Comparison of ENCODE assay signal across 1 cellular context in the genomic region with DNA sequence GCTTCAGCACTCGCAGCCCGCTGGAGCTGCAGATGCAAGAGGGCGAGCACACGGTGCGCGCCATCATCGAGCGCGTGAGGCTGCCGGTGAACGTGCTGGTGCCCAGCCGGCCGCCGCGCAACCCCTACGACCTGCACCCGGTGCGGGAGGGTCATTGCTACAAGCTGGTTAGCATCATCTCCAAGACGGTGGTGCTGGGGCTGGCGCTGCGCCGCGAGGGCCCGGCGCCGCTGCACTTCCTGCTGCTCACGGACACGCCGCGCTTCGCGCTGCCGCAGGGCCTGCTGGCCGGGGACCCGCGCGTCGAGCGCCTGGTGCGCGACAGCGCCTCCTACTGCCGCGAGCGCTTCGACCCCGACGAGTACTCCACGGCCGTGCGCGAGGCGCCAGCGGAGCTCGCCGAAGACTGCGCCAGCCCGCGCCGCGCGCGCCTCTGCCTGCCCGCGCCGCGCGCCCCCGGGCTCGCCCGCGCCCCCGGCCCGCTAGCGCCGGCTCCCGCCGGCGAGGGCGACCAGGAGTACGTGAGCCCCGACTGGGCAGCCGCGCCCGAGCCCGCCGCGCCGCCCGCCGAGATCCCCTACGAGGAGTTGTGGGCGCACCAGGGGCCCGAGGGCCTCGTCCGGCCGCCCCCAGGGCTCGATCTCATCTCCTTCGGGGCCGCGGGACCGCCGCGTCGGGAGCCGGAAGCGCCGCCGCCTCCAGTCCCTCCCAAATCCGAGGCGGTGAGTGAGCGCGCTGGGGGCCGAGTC.
TF ChIP-seq lines count a peak whose summit lies in the region.

No MANE protein-coding gene starts in this region.

TF ChIP-seq in WTC11, 78 proteins besides CTCF, POLR2A, EP300 and RAD21 (continued from another document):
- TF ChIP-seq, protein P1, sequence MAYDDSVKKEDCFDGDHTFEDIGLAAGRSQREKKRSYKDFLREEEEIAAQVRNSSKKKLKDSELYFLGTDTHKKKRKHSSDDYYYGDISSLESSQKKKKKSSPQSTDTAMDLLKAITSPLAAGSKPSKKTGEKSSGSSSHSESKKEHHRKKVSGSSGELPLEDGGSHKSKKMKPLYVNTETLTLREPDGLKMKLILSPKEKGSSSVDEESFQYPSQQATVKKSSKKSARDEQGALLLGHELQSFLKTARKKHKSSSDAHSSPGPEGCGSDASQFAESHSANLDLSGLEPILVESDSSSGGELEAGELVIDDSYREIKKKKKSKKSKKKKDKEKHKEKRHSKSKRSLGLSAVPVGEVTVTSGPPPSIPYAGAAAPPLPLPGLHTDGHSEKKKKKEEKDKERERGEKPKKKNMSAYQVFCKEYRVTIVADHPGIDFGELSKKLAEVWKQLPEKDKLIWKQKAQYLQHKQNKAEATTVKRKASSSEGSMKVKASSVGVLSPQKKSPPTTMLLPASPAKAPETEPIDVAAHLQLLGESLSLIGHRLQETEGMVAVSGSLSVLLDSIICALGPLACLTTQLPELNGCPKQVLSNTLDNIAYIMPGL (CRISPR knock-in tag; IDR thresholded peaks at IDR 0.05): peak; percentile 94
- TF ChIP-seq SMAD3 (CRISPR knock-in tag; IDR thresholded peaks at IDR 0.05; ENCODE audit: borderline replicate concordance): peak; percentile 25; the same call in 1 of the 2 replicates
- TF ChIP-seq KAT7 (CRISPR knock-in tag; IDR thresholded peaks at IDR 0.05; ENCODE audit: borderline replicate concordance): peak; percentile 96; the same call in 1 of the 2 replicates
- no peak for TF ChIP-seq CBFB (CRISPR knock-in tag; IDR thresholded peaks at IDR 0.05; ENCODE audit: low read depth)
